Comparison of ENCODE assay signal across 12 cellular contexts in the genomic region with DNA sequence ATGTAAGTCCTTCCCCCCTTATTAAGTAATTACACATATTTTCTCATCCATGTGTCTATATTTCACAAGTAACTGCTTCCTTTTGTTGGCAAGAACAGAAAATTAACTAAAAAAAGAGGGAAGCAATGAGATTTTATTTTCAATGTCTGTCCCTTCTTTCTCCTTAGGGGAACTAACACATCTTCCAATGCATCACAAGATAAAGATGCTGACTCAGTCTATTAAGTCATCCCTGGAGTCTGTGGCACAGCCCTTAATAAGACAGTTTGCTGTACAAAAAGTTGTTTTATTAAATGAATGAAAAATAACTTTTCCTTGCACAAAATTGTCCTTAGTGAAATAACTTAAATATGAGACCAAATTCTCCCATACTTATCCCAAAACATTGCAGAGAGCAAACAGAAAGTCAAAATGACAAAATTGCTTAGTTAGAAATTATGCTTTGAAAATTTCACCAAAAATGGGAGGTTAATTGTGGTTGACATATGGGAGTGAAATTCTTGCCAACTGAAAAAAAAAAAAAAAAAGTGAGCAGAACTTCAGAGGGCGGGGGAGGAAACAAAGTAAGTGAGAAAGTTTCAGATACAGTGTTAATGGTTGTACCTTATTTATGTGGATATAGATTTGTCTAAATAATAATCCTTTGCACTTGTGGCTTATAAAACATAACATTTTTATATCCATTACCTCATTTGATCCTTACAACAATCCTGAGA.
DNase-seq lines count a peak whose midpoint lies in the region; ATAC-seq and TF ChIP-seq lines count a peak whose summit lies in the region.
"Had no signal": no experiment of that assay in that cellular context is flagged by ENCODE, and none has a peak within 500 bp of the region (broad histone marks: within the 10 kb centered on the region; RNA-seq: fewer than 3 reads in every experiment).

No MANE protein-coding gene starts in this region.

- no peaks in the 10 kb centered on the region for H3K36me3 Mint-ChIP-seq in glutamatergic neuron (ENCODE audit: unreplicated experiment)
- H3K36me3 Mint-ChIP-seq: activated naive CD8-positive, alpha-beta T cell treated with anti-CD3 and anti-CD28 coated beads for 36 hours; CD4-positive, CD25-positive, alpha-beta regulatory T cell had no signal

- H3K36me3 ChIP-seq in HAP-1 (replicated peaks): no peaks in the 10 kb centered on the region
- H3K36me3 ChIP-seq in colonic mucosa: no peaks in the 10 kb centered on the region
- H3K36me3 ChIP-seq: SJSA1 had no signal

- no peak overlapping the region for H3K27ac ChIP-seq in colonic mucosa
- H3K27ac ChIP-seq: parathyroid adenoma, SJSA1 had no signal

- DNase-seq in AML-193 (lab: John Stamatoyannopoulos, UW) (peak; percentile 91 to 94), LHCN-M2 (ENCODE audit: low read depth) (peak; percentile 72), amniotic stem cell (lab: John Stamatoyannopoulos, UW) (peak; percentile 35), glutamatergic neuron (no peak), HAP-1 (ENCODE audit: low spot score in 2 of 2) (no peak), colonic mucosa (no peak)
- DNase-seq: activated naive CD8-positive, alpha-beta T cell treated with anti-CD3 and anti-CD28 coated beads for 36 hours; CD4-positive, CD25-positive, alpha-beta regulatory T cell had no signal

- TF ChIP-seq CTCF in glutamatergic neuron (IDR thresholded peaks at IDR 0.05; ENCODE audit: partially characterized antibody, unreplicated experiment) (no peak), colonic mucosa (IDR thresholded peaks at IDR 0.05) (no peak)

- no peak overlapping the region for H3K9ac ChIP-seq in colonic mucosa (ENCODE audit: low read depth in 2 of 2, low read length in 2 of 2)
- H3K9ac ChIP-seq: parathyroid adenoma had no signal

- H3K27me3 ChIP-seq in HAP-1 (ENCODE audit: low read depth) (no peaks in the 10 kb centered on the region), colonic mucosa (no peaks in the 10 kb centered on the region)
- H3K27me3 ChIP-seq: SJSA1 had no signal

- peaks cover 13% of the 10 kb centered on the region for H3K4me1 ChIP-seq in HAP-1
- no peaks in the 10 kb centered on the region for H3K4me1 ChIP-seq in colonic mucosa
- H3K4me1 ChIP-seq: parathyroid adenoma, SJSA1 had no signal

- peak overlapping the region; percentile 58 for H3K4me3 Mint-ChIP-seq in glutamatergic neuron (ENCODE audit: unreplicated experiment)
- H3K4me3 Mint-ChIP-seq: activated naive CD8-positive, alpha-beta T cell treated with anti-CD3 and anti-CD28 coated beads for 36 hours; CD4-positive, CD25-positive, alpha-beta regulatory T cell had no signal

- in situ Hi-C loops in HAP-1 (cut with MboI; ENCODE audit: low sequenced_read_pairs): no loop called here

- H3K27ac Mint-ChIP-seq in glutamatergic neuron (ENCODE audit: unreplicated experiment): peak overlapping the region; percentile 81
- H3K27ac Mint-ChIP-seq: activated naive CD8-positive, alpha-beta T cell treated with anti-CD3 and anti-CD28 coated beads for 36 hours; CD4-positive, CD25-positive, alpha-beta regulatory T cell had no signal

- intact Hi-C loops in colonic mucosa (cut with DNase I): no loop called here

- H3K4me1 Mint-ChIP-seq in glutamatergic neuron (ENCODE audit: low read depth, unreplicated experiment): peaks cover 8% of the 10 kb centered on the region
- H3K4me1 Mint-ChIP-seq: CD4-positive, CD25-positive, alpha-beta regulatory T cell had no signal

- H3K4me3 ChIP-seq in HAP-1 (no peak overlapping the region), colonic mucosa (no peak overlapping the region)
- H3K4me3 ChIP-seq: SJSA1 had no signal

- no peaks in the 10 kb centered on the region for H3K9me3 Mint-ChIP-seq in glutamatergic neuron (ENCODE audit: unreplicated experiment)
- H3K9me3 Mint-ChIP-seq: activated naive CD8-positive, alpha-beta T cell treated with anti-CD3 and anti-CD28 coated beads for 36 hours had no signal

- peaks cover 2% of the 10 kb centered on the region for H3K27me3 Mint-ChIP-seq in glutamatergic neuron (ENCODE audit: unreplicated experiment)
- H3K27me3 Mint-ChIP-seq: activated naive CD8-positive, alpha-beta T cell treated with anti-CD3 and anti-CD28 coated beads for 36 hours had no signal

- ATAC-seq in HG02973 (IDR thresholded peaks at IDR 0.05; ENCODE audit: unreplicated experiment): no peak
- ATAC-seq in GM19328 (IDR thresholded peaks at IDR 0.05; ENCODE audit: unreplicated experiment): no peak

- H3K9me3 ChIP-seq in HAP-1 (no peaks in the 10 kb centered on the region), colonic mucosa (no peaks in the 10 kb centered on the region)
- H3K9me3 ChIP-seq: SJSA1 had no signal

Comparison
In these comparisons a context has a peak if more than half of its experiments do, and no peak if none do; other contexts are left out.
1. DNase-seq: peak in AML-193 (2 of 2), LHCN-M2 (single experiment) and amniotic stem cell (single experiment); none in glutamatergic neuron (single experiment), HAP-1 (0 of 2) and colonic mucosa (single experiment).